In genomic region chr3:36729204-36730056, GRCh38 we compare ENCODE assay signal across 8 cellular contexts. TPM values are rescaled to one million over a fixed set of nuclear protein-coding genes. Genes with fewer than 3 reads are reported as not detected.
DNase-seq lines count a peak whose midpoint lies in the region; ATAC-seq and TF ChIP-seq lines count a peak whose summit lies in the region.

No MANE protein-coding gene starts in this region.

- no peaks in the 10 kb centered on the region for H3K4me1 Mint-ChIP-seq in natural killer cell
- no peaks in the 10 kb centered on the region for H3K4me1 Mint-ChIP-seq in natural killer cell treated with Interleukin-12 subunit alpha and Interleukin-12 subunit beta and Interleukin-15 and Interleukin-18, amount 100 ng/mL, for 72 hours (ENCODE audit: low read depth in 2 of 2)

- H3K36me3 ChIP-seq in neuronal stem cell (replicated peaks in 1 of 2; ENCODE audit: control insufficient read depth in 2 of 2, insufficient read depth in 2 of 2, low read length in 2 of 2): no peaks in the 10 kb centered on the region

- no peak overlapping the region for H4K91ac ChIP-seq in neuronal stem cell (ENCODE audit: low read depth, low read length, poor library complexity)

- DNase-seq in natural killer cell (no peak), RWPE1 (ENCODE audit: low spot score) (peak; percentile 30), fibroblast of gingiva (ENCODE audit: low read depth) (peak; percentile 54), neuronal stem cell (ENCODE audit: low spot score) (peak; percentile 53)
- DNase-seq in natural killer cell treated with Interleukin-12 subunit alpha and Interleukin-12 subunit beta and Interleukin-15 and Interleukin-18, amount 100 ng/mL, for 72 hours (ENCODE audit: low spot score): no peak

- POLR2A ChIA-PET in RWPE1 (lab: Yijun Ruan, JAX; ENCODE audit: low non-redundant PET): no interaction called here

- H2BK15ac ChIP-seq in neuronal stem cell (ENCODE audit: low read length): no peak overlapping the region

- H3K36me3 Mint-ChIP-seq in natural killer cell: no peaks in the 10 kb centered on the region
- H3K36me3 Mint-ChIP-seq in natural killer cell treated with Interleukin-12 subunit alpha and Interleukin-12 subunit beta and Interleukin-15 and Interleukin-18, amount 100 ng/mL, for 72 hours: no peaks in the 10 kb centered on the region

- no peaks in the 10 kb centered on the region for H3K9me3 Mint-ChIP-seq in natural killer cell
- H3K9me3 Mint-ChIP-seq in natural killer cell treated with Interleukin-12 subunit alpha and Interleukin-12 subunit beta and Interleukin-15 and Interleukin-18, amount 100 ng/mL, for 72 hours: no peaks in the 10 kb centered on the region

- H3K9ac ChIP-seq in neuronal stem cell (ENCODE audit: low read depth, low read length, poor library complexity): no peak overlapping the region

- H3K14ac ChIP-seq in neuronal stem cell (ENCODE audit: low read length): no peak overlapping the region

- intact Hi-C loops in natural killer cell (cut with micrococcal nuclease): loop anchor here (1.0 kb wide), 2 partner anchors 140 to 229 kb away; no protein-coding TSS in a partner anchor

- H2AK5ac ChIP-seq in neuronal stem cell (ENCODE audit: low read depth, low read length): no peak overlapping the region

- no peak overlapping the region for H3K4ac ChIP-seq in neuronal stem cell (ENCODE audit: low read length)

- TF ChIP-seq CTCF in natural killer cell (IDR thresholded peaks at IDR 0.05) (peak; percentile 58), RWPE1 (conservative IDR thresholded peaks at IDR 0.05; ENCODE audit: low read depth) (peak; percentile 75)

- no peaks in the 10 kb centered on the region for H3K4me1 ChIP-seq in neuronal stem cell (ENCODE audit: control insufficient read depth in 2 of 2, insufficient read depth in 1 of 2, low read depth in 1 of 2, low read length in 2 of 2)

- no peak overlapping the region for H3K4me2 ChIP-seq in neuronal stem cell (ENCODE audit: insufficient read depth, low read length, poor library complexity, severe bottlenecking)

- H2BK120ac ChIP-seq in neuronal stem cell (ENCODE audit: low read depth, low read length): no peak overlapping the region

- no peaks in the 10 kb centered on the region for H3K27me3 ChIP-seq in neuronal stem cell (ENCODE audit: control insufficient read depth in 3 of 3, insufficient read depth in 3 of 3, low read depth in 1 of 3, low read length in 3 of 3)

- no peak overlapping the region for H3K23ac ChIP-seq in neuronal stem cell (ENCODE audit: low read depth, low read length, poor library complexity)

- no peak overlapping the region for H3K18ac ChIP-seq in neuronal stem cell (ENCODE audit: low read length)

- H3K4me3 Mint-ChIP-seq in natural killer cell: no peak overlapping the region
- no peak overlapping the region for H3K4me3 Mint-ChIP-seq in natural killer cell treated with Interleukin-12 subunit alpha and Interleukin-12 subunit beta and Interleukin-15 and Interleukin-18, amount 100 ng/mL, for 72 hours

- no peak overlapping the region for H4K8ac ChIP-seq in neuronal stem cell (ENCODE audit: low read depth, low read length)

- no peak overlapping the region for H2BK12ac ChIP-seq in neuronal stem cell (ENCODE audit: low read length)

- H3K79me1 ChIP-seq in neuronal stem cell (ENCODE audit: low read depth, low read length): no peaks in the 10 kb centered on the region

- H3K27me3 Mint-ChIP-seq in natural killer cell (ENCODE audit: low read depth in 2 of 2): peaks cover 0 to 22% of the 10 kb centered on the region in 2 donors
- H3K27me3 Mint-ChIP-seq in natural killer cell treated with Interleukin-12 subunit alpha and Interleukin-12 subunit beta and Interleukin-15 and Interleukin-18, amount 100 ng/mL, for 72 hours: peaks cover 0 to 6% of the 10 kb centered on the region in 2 donors

- no peak overlapping the region for H3K4me3 ChIP-seq in neuronal stem cell (ENCODE audit: low read length in 2 of 2)

- H2BK5ac ChIP-seq in neuronal stem cell (ENCODE audit: low read length): no peak overlapping the region

- no CpG with 5 or more reads among the region's 9 CpGs for WGBS in neuronal stem cell (ENCODE audit: extremely low coverage in 2 of 2, insufficient read length in 2 of 2, insufficient replicate concordance in 1 of 2), 2 donors

- CTCF ChIA-PET in RWPE1 (lab: Yijun Ruan, JAX): interaction anchor here (0.5 to 0.8 kb wide), 6 partner anchors 16 to 717 kb away, joined by 3 to 5 read pairs (median 3); no protein-coding TSS in a partner anchor

- no peaks in the 10 kb centered on the region for H3K9me3 ChIP-seq in neuronal stem cell (replicated peaks in 1 of 2; ENCODE audit: control insufficient read depth in 2 of 2, insufficient read depth in 1 of 2, low read depth in 1 of 2, low read length in 2 of 2)

- no peak overlapping the region for H2AFZ ChIP-seq in neuronal stem cell (ENCODE audit: low read length)

- H3K27ac ChIP-seq in RWPE1: no peak overlapping the region
- H3K27ac ChIP-seq in neuronal stem cell (replicated peaks; ENCODE audit: low read length): no peak overlapping the region

- no peak overlapping the region for H3K27ac Mint-ChIP-seq in natural killer cell
- H3K27ac Mint-ChIP-seq in natural killer cell treated with Interleukin-12 subunit alpha and Interleukin-12 subunit beta and Interleukin-15 and Interleukin-18, amount 100 ng/mL, for 72 hours: no peak overlapping the region

- peak; percentile 49 to 78 (median 57) for ATAC-seq in natural killer cell
- no peak for ATAC-seq in natural killer cell treated with Interleukin-12 subunit alpha and Interleukin-12 subunit beta and Interleukin-15 and Interleukin-18, amount 100 ng/mL, for 72 hours
- ATAC-seq in HG03521 (IDR thresholded peaks at IDR 0.05; ENCODE audit: unreplicated experiment): peak; percentile 62
- ATAC-seq in GM21786 (IDR thresholded peaks at IDR 0.05; ENCODE audit: unreplicated experiment): no peak
- no peak for ATAC-seq in GM19467 (IDR thresholded peaks at IDR 0.05; ENCODE audit: unreplicated experiment)

RNA-seq across cellular contexts. Expression of gene DCLK3, which starts 34.9 kb away (rescaled TPM):
- total RNA-seq in natural killer cell: not detected
- not detected for total RNA-seq in natural killer cell treated with Interleukin-12 subunit alpha and Interleukin-12 subunit beta and Interleukin-15 and Interleukin-18, amount 100 ng/mL, for 72 hours
- 0.25 TPM for polyA plus RNA-seq in neuronal stem cell (2013, experiment 1 of 2)
- polyA plus RNA-seq in neuronal stem cell (2013, experiment 2 of 2): 0.25 TPM

Comparison
In these comparisons a context has a peak if more than half of its experiments do, and no peak if none do; other contexts are left out.
1. ATAC-seq: peak in natural killer cell (3 of 3) and HG03521 (single experiment); none in natural killer cell treated with Interleukin-12 subunit alpha and Interleukin-12 subunit beta and Interleukin-15 and Interleukin-18, amount 100 ng/mL, for 72 hours (0 of 2), GM21786 (single experiment) and GM19467 (single experiment).
2. DNase-seq: peak in RWPE1 (single experiment), fibroblast of gingiva (single experiment) and neuronal stem cell (single experiment); none in natural killer cell (single experiment) and natural killer cell treated with Interleukin-12 subunit alpha and Interleukin-12 subunit beta and Interleukin-15 and Interleukin-18, amount 100 ng/mL, for 72 hours (single experiment).